8 cellular contexts compared by ENCODE assay signal in the genomic region with DNA sequence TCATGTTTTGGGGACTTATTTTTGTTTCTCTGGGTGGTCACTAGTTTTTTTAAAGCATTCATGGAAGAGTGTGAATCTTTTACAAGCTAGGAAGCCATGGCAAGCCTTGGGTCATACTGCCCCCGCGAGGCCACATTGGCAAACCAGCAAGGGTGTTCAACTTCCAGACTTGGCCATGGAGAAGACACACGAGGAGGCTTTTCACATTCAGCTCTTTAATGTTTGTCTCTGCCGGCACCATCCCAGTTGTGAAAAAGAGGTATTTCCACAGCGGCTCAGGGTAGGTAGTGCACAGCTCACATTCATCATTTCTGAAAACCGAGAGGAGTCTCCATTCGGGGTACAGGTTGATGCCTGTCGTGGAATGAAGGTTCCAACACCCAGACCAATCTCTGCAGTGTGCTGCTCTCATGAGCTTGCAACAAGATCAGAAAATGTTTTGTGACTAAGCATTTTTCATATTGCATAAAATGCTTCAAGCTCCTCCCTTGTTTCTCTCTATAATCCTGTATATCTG.
DNase-seq lines count a peak whose midpoint lies in the region; ATAC-seq and TF ChIP-seq lines count a peak whose summit lies in the region.

No MANE protein-coding gene starts in this region.

- H3K4me1 ChIP-seq in HEK293 (ENCODE audit: control insufficient read depth, insufficient read depth, low read length): no peaks in the 10 kb centered on the region

- H3K36me3 ChIP-seq in HEK293 (ENCODE audit: control insufficient read depth in 2 of 2, insufficient read depth in 1 of 2, low read length in 2 of 2): no peaks in the 10 kb centered on the region

- CTCF ChIA-PET in HEK293 (lab: Yijun Ruan, JAX): interaction anchor here (0.6 to 3.6 kb wide), 24 partner anchors 9 to 619 kb away, joined by 3 to 22 read pairs (median 4); a partner anchor contains a TSS

- no peak overlapping the region for H3K4me3 ChIP-seq in AG10803 (ENCODE audit: low read length)
- H3K4me3 ChIP-seq in HEK293 (ENCODE audit: low read depth, low read length): no peak overlapping the region

- TF ChIP-seq CTCF in AG10803 (conservative IDR thresholded peaks at IDR 0.05; ENCODE audit: low read length): peak; percentile 81
- no peak for TF ChIP-seq CTCF in HEK293 (tag by site-specific recombination; IDR thresholded peaks at IDR 0.05)

- H3K9me3 ChIP-seq in HEK293 (ENCODE audit: control insufficient read depth, insufficient read depth, low read depth, low read length): no peaks in the 10 kb centered on the region

- H3K27ac ChIP-seq in HEK293 (ENCODE audit: extremely low read depth, low read depth, low read length): no peak overlapping the region

- no peak for ATAC-seq in HG03045 (IDR thresholded peaks at IDR 0.05; ENCODE audit: unreplicated experiment)
- ATAC-seq in HG03439 (IDR thresholded peaks at IDR 0.05; ENCODE audit: unreplicated experiment): no peak

- peak; percentile 47 for DNase-seq in AG10803 (ENCODE audit: low read depth)
- DNase-seq in T follicular helper cell (ENCODE audit: low read depth): peak; percentile 28
- DNase-seq in amniotic epithelial cell (ENCODE audit: low read depth): peak; percentile 53
- peak; percentile 55 for DNase-seq in hepatic stellate cell (ENCODE audit: low spot score)
- peak; percentile 40 to 67 for DNase-seq in stimulated activated CD4-positive, alpha-beta T cell treated with anti-CD3 and anti-CD28 coated beads, Interleukin-12 subunit alpha, Interleukin-12 subunit beta, amount 100 ng/mL, for 24 hours (ENCODE audit: low read depth in 2 of 2)

- POLR2A ChIA-PET in HEK293 (lab: Yijun Ruan, JAX): no interaction called here

TF ChIP-seq in HEK293, 187 proteins besides CTCF, POLR2A, EP300 and RAD21:
- TF ChIP-seq, protein P1, sequence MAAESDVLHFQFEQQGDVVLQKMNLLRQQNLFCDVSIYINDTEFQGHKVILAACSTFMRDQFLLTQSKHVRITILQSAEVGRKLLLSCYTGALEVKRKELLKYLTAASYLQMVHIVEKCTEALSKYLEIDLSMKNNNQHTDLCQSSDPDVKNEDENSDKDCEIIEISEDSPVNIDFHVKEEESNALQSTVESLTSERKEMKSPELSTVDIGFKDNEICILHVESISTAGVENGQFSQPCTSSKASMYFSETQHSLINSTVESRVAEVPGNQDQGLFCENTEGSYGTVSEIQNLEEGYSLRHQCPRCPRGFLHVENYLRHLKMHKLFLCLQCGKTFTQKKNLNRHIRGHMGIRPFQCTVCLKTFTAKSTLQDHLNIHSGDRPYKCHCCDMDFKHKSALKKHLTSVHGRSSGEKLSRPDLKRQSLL (tag by site-specific recombination; IDR thresholded peaks at IDR 0.05): no peak
- no peak for TF ChIP-seq SP7 (tag by site-specific recombination; IDR thresholded peaks at IDR 0.05)
- peak; percentile 74 for TF ChIP-seq ZNF654 (tag by site-specific recombination; IDR thresholded peaks at IDR 0.05; ENCODE audit: low read depth)
TF ChIP-seq in HEK293: peak in this region for 1.
